In the genomic region with DNA sequence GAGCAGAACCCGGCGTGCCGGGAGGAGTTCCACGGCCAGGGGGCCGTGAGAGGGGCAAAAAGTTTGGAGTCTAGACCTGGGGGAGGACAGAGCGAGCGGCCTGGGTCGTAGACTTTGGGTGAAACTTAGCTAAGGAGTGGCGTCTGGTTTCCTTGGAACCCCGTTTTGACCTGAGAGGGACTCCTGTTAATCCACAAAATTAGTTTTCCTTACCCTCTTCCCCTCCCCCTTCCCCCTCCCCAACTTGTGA, we compare ENCODE assay signal across 8 cellular contexts. TPM values are rescaled to one million over a fixed set of nuclear protein-coding genes. Genes with fewer than 3 reads are reported as not detected.
DNase-seq lines count a peak whose midpoint lies in the region; ATAC-seq and TF ChIP-seq lines count a peak whose summit lies in the region.

No MANE protein-coding gene starts in this region.

- H3K27me3 ChIP-seq in DOHH2 (ENCODE audit: control insufficient read depth, low read length) (peaks cover 15% of the 10 kb centered on the region), Loucy (ENCODE audit: insufficient read depth, low read length, poor library complexity, severe bottlenecking) (peaks cover 5% of the 10 kb centered on the region)

- peak overlapping the region; percentile 98 for H2AFZ ChIP-seq in Loucy (ENCODE audit: low read length)

- H3F3A ChIP-seq in DOHH2 (ENCODE audit: control insufficient read depth, insufficient read depth), result no peaks in the 10 kb centered on the region; the same call in 1 of the 2 replicates
- 0 out of 2 replicates have a peak, but pooled peaks cover 3% of the 10 kb centered on the region for H3F3A ChIP-seq in Loucy (ENCODE audit: low read depth)

- H3K4me3 ChIP-seq in DOHH2 (ENCODE audit: low read length) (peak overlapping the region; percentile 99), Loucy (ENCODE audit: low read length, poor library complexity, severe bottlenecking) (peak overlapping the region; percentile 92), coronary artery (peak overlapping the region; percentile 98)

- no peak for DNase-seq in coronary artery (ENCODE audit: low spot score)
- DNase-seq in natural killer cell, result no peak
- DNase-seq in central memory CD4-positive, alpha-beta T cell, result no peak
- no peak for DNase-seq in inferior parietal cortex (ENCODE audit: extremely low spot score)

- peak in 2 of 3 donors; percentile 6 to 8 for ATAC-seq in natural killer cell
- no peak for ATAC-seq in GM21390 (IDR thresholded peaks at IDR 0.05; ENCODE audit: unreplicated experiment)
- ATAC-seq in HG03039 (IDR thresholded peaks at IDR 0.05; ENCODE audit: unreplicated experiment), result no peak

- peak overlapping the region; percentile 95 for H3K4me3 Mint-ChIP-seq in natural killer cell

- peak overlapping the region; percentile 99 for H3K9ac ChIP-seq in Loucy (ENCODE audit: low read depth, low read length, poor library complexity, severe bottlenecking)

- no peaks in the 10 kb centered on the region for H3K9me2 ChIP-seq in DOHH2 (replicated peaks; ENCODE audit: control insufficient read depth, low read length)
- H3K9me2 ChIP-seq in Loucy (replicated peaks; ENCODE audit: low read depth, low read length), result no peaks in the 10 kb centered on the region

- H3K4me2 ChIP-seq in DOHH2 (ENCODE audit: low read length) (peak overlapping the region; percentile 93), Loucy (ENCODE audit: low read depth, low read length, poor library complexity, severe bottlenecking) (peak overlapping the region; percentile 86)

- H4K20me1 ChIP-seq in DOHH2 (ENCODE audit: control insufficient read depth, insufficient read depth, low read depth, low read length), result no peaks in the 10 kb centered on the region
- H4K20me1 ChIP-seq in Loucy (ENCODE audit: insufficient read depth, low read length, poor library complexity, severe bottlenecking), result peaks cover 51% of the 10 kb centered on the region

- intact Hi-C loops in natural killer cell (cut with micrococcal nuclease), result loop anchor here (2.0 to 10.0 kb wide), 4 partner anchors 49 to 497 kb away; partner anchors contain the start of genes KIF11 and TNKS2

- no peaks in the 10 kb centered on the region for H3K27me3 Mint-ChIP-seq in natural killer cell (ENCODE audit: low read depth in 2 of 2)

- H3K36me3 Mint-ChIP-seq in natural killer cell, result no peaks in the 10 kb centered on the region

- TF ChIP-seq CTCF in DOHH2 (IDR thresholded peaks at IDR 0.05; ENCODE audit: low read depth, low read length, poor library complexity, severe bottlenecking), result no peak
- no peak for TF ChIP-seq CTCF in Loucy (conservative IDR thresholded peaks at IDR 0.05; ENCODE audit: low read length)
- no peak for TF ChIP-seq CTCF in coronary artery (IDR thresholded peaks at IDR 0.05)
- no peak for TF ChIP-seq CTCF in natural killer cell (IDR thresholded peaks at IDR 0.05)

- H3K79me2 ChIP-seq in DOHH2 (ENCODE audit: control insufficient read depth, low read length) (peaks cover 48% of the 10 kb centered on the region), Loucy (ENCODE audit: insufficient read depth, low read length) (peaks cover 78% of the 10 kb centered on the region)

- H3K36me3 ChIP-seq in DOHH2 (ENCODE audit: control insufficient read depth, low read length), result peaks cover 10% of the 10 kb centered on the region
- H3K36me3 ChIP-seq in Loucy (ENCODE audit: insufficient read depth, low read length), result no peaks in the 10 kb centered on the region

- peaks cover 26% of the 10 kb centered on the region for H3K4me1 ChIP-seq in DOHH2 (ENCODE audit: control insufficient read depth, low read length)
- peaks cover 47% of the 10 kb centered on the region for H3K4me1 ChIP-seq in Loucy (ENCODE audit: insufficient read depth, low read length, poor library complexity, severe bottlenecking)

- H3K4me1 Mint-ChIP-seq in natural killer cell, result peaks cover 26 to 34% of the 10 kb centered on the region in 2 donors

- H3K9me3 Mint-ChIP-seq in natural killer cell, result no peaks in the 10 kb centered on the region

- H3K27ac ChIP-seq in DOHH2 (ENCODE audit: low read depth, low read length) (peak overlapping the region; percentile 45), coronary artery (peak overlapping the region; percentile 87 to 95)

- H3K9me3 ChIP-seq in DOHH2 (ENCODE audit: control insufficient read depth, insufficient read depth, low read length) (no peaks in the 10 kb centered on the region), Loucy (ENCODE audit: insufficient read depth, low read depth, low read length) (no peaks in the 10 kb centered on the region)

- peak overlapping the region; percentile 84 to 91 for H3K27ac Mint-ChIP-seq in natural killer cell

RNA-seq across cellular contexts. Expression of gene MARCHF5, which starts 0.6 kb away (rescaled TPM):
- 10 to 100 TPM; 28.0 to 38.6 (median 32.9) TPM for total RNA-seq in natural killer cell

RNA-seq across cellular contexts. Expression of gene CPEB3, which starts 0.7 kb away (rescaled TPM):
- total RNA-seq in natural killer cell, result 1 to 10 TPM; 3.6 to 6.9 (median 5.4) TPM

Comparison
In these comparisons a context has a peak if more than half of its experiments do, and no peak if none do; other contexts are left out.
1. ATAC-seq: peak in natural killer cell (2 of 3); none in GM21390 (single experiment) and HG03039 (single experiment).
2. Peak in every context shown above with its lines, with median percentiles within 50 percentile points of each other: H3K4me3 ChIP-seq.